12 cellular contexts compared by ENCODE assay signal in the genomic region with DNA sequence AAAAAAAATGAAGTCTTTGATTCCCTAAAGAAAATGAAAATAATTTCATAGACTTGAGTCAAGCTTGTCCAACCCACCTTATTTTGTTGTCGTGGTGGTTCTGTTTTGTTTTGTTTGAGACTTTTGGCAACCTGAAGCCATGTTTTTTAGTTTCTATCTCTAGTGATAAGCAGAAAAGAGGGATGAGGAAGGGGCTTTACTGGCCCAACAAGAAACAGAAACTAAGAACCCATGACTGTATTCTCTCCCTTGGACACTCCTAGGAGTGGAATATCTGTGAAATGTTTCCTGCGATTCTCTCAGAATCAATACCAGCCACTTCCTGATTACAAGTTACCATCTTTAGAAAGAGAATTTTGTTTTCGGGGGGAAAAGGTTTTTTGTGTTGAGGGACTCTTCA.
A peak's percentile ranks its signal among the peaks of the same experiment; 100 is the strongest.
DNase-seq lines count a peak whose midpoint lies in the region; ATAC-seq and TF ChIP-seq lines count a peak whose summit lies in the region.
"Had no signal": no experiment of that assay in that cellular context is flagged by ENCODE, and none has a peak within 500 bp of the region (broad histone marks: within the 10 kb centered on the region; RNA-seq: fewer than 3 reads in every experiment).

No MANE protein-coding gene starts in this region.

- peak overlapping the region; percentile 39 for H3K4me3 Mint-ChIP-seq in activated naive CD4-positive, alpha-beta T cell treated with anti-CD3 and anti-CD28 coated beads for 36 hours
- H3K4me3 Mint-ChIP-seq in central memory CD8-positive, alpha-beta T cell, result peak overlapping the region; percentile 34

- H3K4me1 ChIP-seq in PC-9 (replicated peaks; ENCODE audit: insufficient read depth) (peaks cover 36% of the 10 kb centered on the region), skeletal muscle satellite cell (ENCODE audit: control insufficient read depth, insufficient read depth, low read length) (peaks cover 62% of the 10 kb centered on the region), A673 (ENCODE audit: insufficient read depth, low read length, poor library complexity, severe bottlenecking) (peaks cover 10% of the 10 kb centered on the region)

- no peaks in the 10 kb centered on the region for H3K9me3 Mint-ChIP-seq in activated naive CD4-positive, alpha-beta T cell treated with anti-CD3 and anti-CD28 coated beads for 36 hours
- H3K9me3 Mint-ChIP-seq in central memory CD8-positive, alpha-beta T cell, result no peaks in the 10 kb centered on the region

- H4K20me1 ChIP-seq in PC-9 (ENCODE audit: insufficient read depth), result no peaks in the 10 kb centered on the region

- intact Hi-C loops in activated naive CD4-positive, alpha-beta T cell treated with anti-CD3 and anti-CD28 coated beads for 36 hours (cut with micrococcal nuclease), result loop anchor here (1.0 to 5.0 kb wide), 7 partner anchors 37 to 853 kb away; no protein-coding TSS in a partner anchor
- intact Hi-C loops in PC-9 (cut with micrococcal nuclease; ENCODE audit: unreplicated experiment) (no loop called here), A673 (cut with micrococcal nuclease; ENCODE audit: unreplicated experiment) (no loop called here)

- CTCF ChIA-PET in activated naive CD4-positive, alpha-beta T cell treated with anti-CD3 and anti-CD28 coated beads for 36 hours (lab: Charles Lee), result interaction anchor here (0.7 kb wide), 1 partner anchor 14 kb away, joined by 3 read pairs; no protein-coding TSS in a partner anchor
- CTCF ChIA-PET in PC-9 (lab: Charles Lee) (no interaction called here), A673 (lab: Charles Lee) (no interaction called here)

- no peaks in the 10 kb centered on the region for H3K27me3 Mint-ChIP-seq in activated naive CD4-positive, alpha-beta T cell treated with anti-CD3 and anti-CD28 coated beads for 36 hours (ENCODE audit: low read depth)
- no peaks in the 10 kb centered on the region for H3K27me3 Mint-ChIP-seq in central memory CD8-positive, alpha-beta T cell

- no TSS peak for BruUV-seq in PC-9 (replicated peaks; lab: Mats Ljungman, UMichigan)
- BruUV-seq in A673 (replicated peaks; lab: Mats Ljungman, UMichigan), result no TSS peak

- peak overlapping the region; percentile 29 for H3K4me2 ChIP-seq in PC-9
- H3K4me2 ChIP-seq in skeletal muscle satellite cell (ENCODE audit: low read length), result peak overlapping the region; percentile 9

- H3K27ac ChIP-seq in PC-9, result peak overlapping the region; percentile 61
- H3K27ac ChIP-seq in A673 (ENCODE audit: low read depth, low read length, poor library complexity, severe bottlenecking), result no peak overlapping the region

- H3F3A ChIP-seq in PC-9 (ENCODE audit: insufficient read depth, low read depth), result peaks cover 27% of the 10 kb centered on the region

- peak overlapping the region; percentile 90 for H3K27ac Mint-ChIP-seq in activated naive CD4-positive, alpha-beta T cell treated with anti-CD3 and anti-CD28 coated beads for 36 hours
- H3K27ac Mint-ChIP-seq in central memory CD8-positive, alpha-beta T cell (ENCODE audit: low read depth), result no peak overlapping the region

- 0 out of 2 replicates have a peak overlapping the region, but pooled peaks have one; percentile 40 for H2AFZ ChIP-seq in PC-9

- H3K4me3 ChIP-seq in PC-9, result no peak overlapping the region
- no peak overlapping the region for H3K4me3 ChIP-seq in skeletal muscle satellite cell (ENCODE audit: low read length)
- H3K4me3 ChIP-seq in A673 (ENCODE audit: low read depth, low read length, poor library complexity, severe bottlenecking), result no peak overlapping the region

- TF ChIP-seq CTCF in PC-9 (conservative IDR thresholded peaks at IDR 0.05), result no peak
- TF ChIP-seq CTCF in A673 (conservative IDR thresholded peaks at IDR 0.05; ENCODE audit: low read depth, low read length), result no peak

- H3K27me3 ChIP-seq in PC-9 (ENCODE audit: insufficient read depth, low read depth), result no peaks in the 10 kb centered on the region
- no peaks in the 10 kb centered on the region for H3K27me3 ChIP-seq in skeletal muscle satellite cell (ENCODE audit: control insufficient read depth, insufficient read depth, low read length)
- no peaks in the 10 kb centered on the region for H3K27me3 ChIP-seq in A673 (replicated peaks; ENCODE audit: insufficient read depth, low read depth, low read length, poor library complexity)

- POLR2A ChIA-PET in PC-9 (lab: Charles Lee; ENCODE audit: unreplicated experiment), result no interaction called here
- POLR2A ChIA-PET in A673 (lab: Charles Lee; ENCODE audit: low non-redundant PET), result no interaction called here

- H3K36me3 ChIP-seq in PC-9 (ENCODE audit: low read depth) (no peaks in the 10 kb centered on the region), skeletal muscle satellite cell (ENCODE audit: insufficient read depth, low read length) (no peaks in the 10 kb centered on the region), A673 (ENCODE audit: insufficient read depth, low read length, poor library complexity, severe bottlenecking) (no peaks in the 10 kb centered on the region)

- H3K9me3 ChIP-seq in PC-9 (ENCODE audit: insufficient read depth, low read depth) (no peaks in the 10 kb centered on the region), skeletal muscle satellite cell (replicated peaks; ENCODE audit: low read length) (no peaks in the 10 kb centered on the region), A673 (ENCODE audit: low read depth, low read length, poor library complexity, severe bottlenecking) (no peaks in the 10 kb centered on the region)

- H3K9ac ChIP-seq in skeletal muscle satellite cell (ENCODE audit: low read depth, low read length), result no peak overlapping the region

- peaks cover 85% of the 10 kb centered on the region for H3K4me1 Mint-ChIP-seq in activated naive CD4-positive, alpha-beta T cell treated with anti-CD3 and anti-CD28 coated beads for 36 hours (ENCODE audit: low read depth)
- peaks cover 6% of the 10 kb centered on the region for H3K4me1 Mint-ChIP-seq in central memory CD8-positive, alpha-beta T cell

- H3K9me2 ChIP-seq in PC-9 (ENCODE audit: insufficient read depth), result no peaks in the 10 kb centered on the region

- DNase-seq in activated naive CD4-positive, alpha-beta T cell treated with anti-CD3 and anti-CD28 coated beads for 36 hours, result no peak
- DNase-seq in activated naive CD4-positive, alpha-beta T cell treated with anti-CD3 and anti-CD28 coated beads, Interleukin-2, amount 50 U/mL, for 16 hours, result no peak
- DNase-seq in PC-9 (no peak), NCI-H2081 (lab: John Stamatoyannopoulos, UW) (no peak), A673 (ENCODE audit: low spot score) (no peak)
- DNase-seq in central memory CD8-positive, alpha-beta T cell (ENCODE audit: low spot score in 2 of 2), result no peak
- DNase-seq: KG1, NCI-H146, NCI-H446, posterior cingulate gyrus had no signal

- H3K36me3 Mint-ChIP-seq in activated naive CD4-positive, alpha-beta T cell treated with anti-CD3 and anti-CD28 coated beads for 36 hours (ENCODE audit: low read depth), result peaks cover 15% of the 10 kb centered on the region
- no peaks in the 10 kb centered on the region for H3K36me3 Mint-ChIP-seq in central memory CD8-positive, alpha-beta T cell (ENCODE audit: insufficient read depth)

- ATAC-seq in central memory CD8-positive, alpha-beta T cell (replicated peaks; ENCODE audit: extremely low read depth, poor library complexity, severe bottlenecking), result no peak
- ATAC-seq in GM21619 (IDR thresholded peaks at IDR 0.05; ENCODE audit: unreplicated experiment), result no peak

- H3K79me2 ChIP-seq in PC-9 (ENCODE audit: low read depth), result peaks cover 36% of the 10 kb centered on the region; the same call in 1 of the 2 replicates
